In genomic region chr1:190175320-190175719, GRCh38 we compare ENCODE assay signal across 1 cellular context.
TF ChIP-seq lines count a peak whose summit lies in the region.

No MANE protein-coding gene starts in this region.

TF ChIP-seq in IMR-90, 13 proteins besides CTCF, POLR2A, EP300 and RAD21:
- no peak for TF ChIP-seq MAZ (IDR thresholded peaks at IDR 0.05; ENCODE audit: borderline replicate concordance, low read depth, low read length)
- TF ChIP-seq MAFK (IDR thresholded peaks at IDR 0.05; ENCODE audit: low read depth, low read length), result no peak
- TF ChIP-seq RCOR1 (IDR thresholded peaks at IDR 0.05; ENCODE audit: insufficient replicate concordance, low read length), result no peak
- no peak for TF ChIP-seq BHLHE40 (IDR thresholded peaks at IDR 0.05; ENCODE audit: low read depth, low read length)
- TF ChIP-seq SMC3 (IDR thresholded peaks at IDR 0.05; ENCODE audit: low read depth, low read length), result no peak
- no peak for TF ChIP-seq MXI1 (IDR thresholded peaks at IDR 0.05; ENCODE audit: borderline replicate concordance, low read depth, low read length)
- TF ChIP-seq NFE2L2 (IDR thresholded peaks at IDR 0.05; ENCODE audit: low read depth, low read length), result no peak
- TF ChIP-seq USF2 (IDR thresholded peaks at IDR 0.05; ENCODE audit: low read depth, low read length), result no peak
- no peak for TF ChIP-seq RFX5 (IDR thresholded peaks at IDR 0.05; ENCODE audit: low read depth, low read length)
- no peak for TF ChIP-seq FOS (IDR thresholded peaks at IDR 0.05; ENCODE audit: low read depth, low read length)
- no peak for TF ChIP-seq CHD1 (IDR thresholded peaks at IDR 0.05; ENCODE audit: low read depth, low read length)
- no peak for TF ChIP-seq CEBPB (IDR thresholded peaks at IDR 0.05; ENCODE audit: low read depth, low read length)
- TF ChIP-seq ELK1 (IDR thresholded peaks at IDR 0.05; ENCODE audit: borderline replicate concordance, low read depth, low read length), result no peak
